ENCODE assay signal across 1 cellular context in genomic region chr10:75512534-75512933, GRCh38.
TF ChIP-seq lines count a peak whose summit lies in the region.

No MANE protein-coding gene starts in this region.

TF ChIP-seq in HEK293, 187 proteins besides CTCF, POLR2A, EP300 and RAD21 (continued from another document):
- TF ChIP-seq ZNF704 (tag by site-specific recombination; IDR thresholded peaks at IDR 0.05) (no peak), PRDM6 (tag by site-specific recombination; IDR thresholded peaks at IDR 0.05) (peak; percentile 80; the same call in 1 of the 2 replicates), ZBTB11 (tag by site-specific recombination; conservative IDR thresholded peaks at IDR 0.05; ENCODE audit: low read depth) (no peak), GLIS2 (tag by site-specific recombination; IDR thresholded peaks at IDR 0.05) (no peak), PRDM10 (tag by site-specific recombination; IDR thresholded peaks at IDR 0.05) (peak; percentile 49; the same call in 1 of the 2 replicates), ZNF416 (tag by site-specific recombination; IDR thresholded peaks at IDR 0.05) (no peak), ZNF140 (tag by site-specific recombination; IDR thresholded peaks at IDR 0.05) (no peak), ZNF639 (tag by site-specific recombination; IDR thresholded peaks at IDR 0.05) (no peak), ZSCAN23 (tag by site-specific recombination; IDR thresholded peaks at IDR 0.05) (no peak), ZNF394 (tag by site-specific recombination; IDR thresholded peaks at IDR 0.05; ENCODE audit: borderline replicate concordance) (no peak), ZNF18 (tag by site-specific recombination; IDR thresholded peaks at IDR 0.05) (peak; percentile 60; the same call in 1 of the 2 replicates), KLF1 (tag by site-specific recombination; IDR thresholded peaks at IDR 0.05) (0 out of 2 replicates have a peak, but pooled peaks have one; percentile 20), ZNF624 (tag by site-specific recombination; IDR thresholded peaks at IDR 0.05) (no peak), ZNF169 (tag by site-specific recombination; IDR thresholded peaks at IDR 0.05) (no peak), ZNF843 (tag by site-specific recombination; IDR thresholded peaks at IDR 0.05) (0 out of 2 replicates have a peak, but pooled peaks have one; percentile 50), ZNF26 (tag by site-specific recombination; IDR thresholded peaks at IDR 0.05) (no peak), ZNF660 (tag by site-specific recombination; IDR thresholded peaks at IDR 0.05) (no peak), ZNF776 (tag by site-specific recombination; IDR thresholded peaks at IDR 0.05; ENCODE audit: borderline replicate concordance) (no peak), ZNF645 (tag by site-specific recombination; IDR thresholded peaks at IDR 0.05) (no peak), EGR2 (tag by site-specific recombination; IDR thresholded peaks at IDR 0.05; ENCODE audit: low read depth) (no peak), ZIC2 (tag by site-specific recombination; IDR thresholded peaks at IDR 0.05) (no peak), FEZF1 (tag by site-specific recombination; IDR thresholded peaks at IDR 0.05) (peak; percentile 62), GFI1B (tag by site-specific recombination; IDR thresholded peaks at IDR 0.05) (0 out of 2 replicates have a peak, but pooled peaks have one; percentile 23), TRIM28 (IDR thresholded peaks at IDR 0.05; ENCODE audit: borderline replicate concordance, low read length) (no peak), ZNF174 (tag by site-specific recombination; IDR thresholded peaks at IDR 0.05) (no peak)
